ENCODE assay signal across 14 cellular contexts in genomic region chr20:3812975-3813599, GRCh38. TPM values are rescaled to one million over a fixed set of nuclear protein-coding genes. Genes with fewer than 3 reads are reported as not detected.
DNase-seq lines count a peak whose midpoint lies in the region; ATAC-seq, FAIRE-seq and TF ChIP-seq lines count a peak whose summit lies in the region.
"Had no signal": no experiment of that assay in that cellular context is flagged by ENCODE, and none has a peak within 500 bp of the region (broad histone marks: within the 10 kb centered on the region; RNA-seq: fewer than 3 reads in every experiment).

No MANE protein-coding gene starts in this region.

- dilution Hi-C loops in keratinocyte (cut with MboI; ENCODE audit: extremely low pct_ligation_motif_present, low sequenced_read_pairs), result no loop called here

- H3K9me1 ChIP-seq in keratinocyte (ENCODE audit: control insufficient read depth, extremely low read depth, insufficient read depth, low read length), result no peaks in the 10 kb centered on the region

- no peak overlapping the region for H3K4me2 ChIP-seq in keratinocyte (ENCODE audit: control insufficient read depth, extremely low read depth, insufficient read depth, low read depth, low read length)

- H3K79me2 ChIP-seq in keratinocyte (ENCODE audit: control insufficient read depth, insufficient read depth, low read length), result no peaks in the 10 kb centered on the region

- CTCF ChIA-PET in activated CD4-positive, alpha-beta memory T cell treated with anti-CD3 and anti-CD28 coated beads for 36 hours (lab: Charles Lee), result interaction anchor here (1.0 to 12.9 kb wide), 2 partner anchors 26 to 42 kb away, joined by 3 to 180 read pairs; partner anchors contain the start of gene CENPB

- H3K9ac ChIP-seq in keratinocyte (ENCODE audit: control insufficient read depth, extremely low read depth, insufficient read depth, low read length), result peak overlapping the region; percentile 15

- no peaks in the 10 kb centered on the region for H4K20me1 ChIP-seq in keratinocyte (ENCODE audit: control insufficient read depth, extremely low read depth, insufficient read depth, low read length)

- peaks cover 50% of the 10 kb centered on the region for H3K4me1 Mint-ChIP-seq in activated CD4-positive, alpha-beta T cell treated with anti-CD3 and anti-CD28 coated beads, Interleukin-2, amount 10 ng/mL, durations not matched to agents 24 days and 14 days
- H3K4me1 Mint-ChIP-seq in activated CD4-positive, alpha-beta memory T cell treated with anti-CD3 and anti-CD28 coated beads for 36 hours (ENCODE audit: low read depth), result peaks cover 61% of the 10 kb centered on the region

- in situ Hi-C loops in G401 (cut with HindIII; ENCODE audit: low sequenced_read_pairs), result no loop called here

- H3K4me1 ChIP-seq in keratinocyte (ENCODE audit: control insufficient read depth, extremely low read depth, insufficient read depth, low read length), result peaks cover 31% of the 10 kb centered on the region

- ATAC-seq in left lobe of liver, result no peak

- POLR2A ChIA-PET in activated CD4-positive, alpha-beta memory T cell treated with anti-CD3 and anti-CD28 coated beads for 36 hours (lab: Charles Lee), result interaction anchor here (1.1 to 2.1 kb wide), 3 partner anchors 12 to 45 kb away, joined by 4 to 7 read pairs (median 5); partner anchors contain the start of genes ADISSP and CENPB

- peak overlapping the region; percentile 43 for H3K27ac ChIP-seq in keratinocyte (ENCODE audit: control insufficient read depth, insufficient read depth, low read length)
- H3K27ac ChIP-seq in temporal lobe (ENCODE audit: low read depth, low read length), result peak overlapping the region; percentile 69

- H3K4me3 Mint-ChIP-seq in activated CD4-positive, alpha-beta T cell treated with anti-CD3 and anti-CD28 coated beads, Interleukin-2, amount 10 ng/mL, durations not matched to agents 24 days and 14 days, result peak overlapping the region; percentile 45
- no peak overlapping the region for H3K4me3 Mint-ChIP-seq in activated CD4-positive, alpha-beta memory T cell treated with anti-CD3 and anti-CD28 coated beads for 36 hours
- H3K4me3 Mint-ChIP-seq: stimulated activated naive CD8-positive, alpha-beta T cell treated with anti-CD3 and anti-CD28 coated beads, Interleukin-15, Interleukin-2, amounts not matched to agents 100 ng/mL and 50 ng/mL, for 24 hours had no signal

- H3K9me3 ChIP-seq in keratinocyte (ENCODE audit: control insufficient read depth, low read depth, low read length), result no peaks in the 10 kb centered on the region

- no peaks in the 10 kb centered on the region for H3K36me3 ChIP-seq in keratinocyte (ENCODE audit: control insufficient read depth in 2 of 2, extremely low read depth in 1 of 2, insufficient read depth in 2 of 2, low read length in 2 of 2)

- no peaks in the 10 kb centered on the region for H3K36me3 Mint-ChIP-seq in activated CD4-positive, alpha-beta T cell treated with anti-CD3 and anti-CD28 coated beads, Interleukin-2, amount 10 ng/mL, durations not matched to agents 24 days and 14 days (ENCODE audit: low read depth)
- H3K36me3 Mint-ChIP-seq in activated CD4-positive, alpha-beta memory T cell treated with anti-CD3 and anti-CD28 coated beads for 36 hours, result no peaks in the 10 kb centered on the region

- DNase-seq in activated CD4-positive, alpha-beta T cell treated with anti-CD3 and anti-CD28 coated beads, Interleukin-2, amount 10 ng/mL, durations not matched to agents 24 days and 14 days, result no peak
- DNase-seq in activated CD4-positive, alpha-beta T cell treated with anti-CD3 and anti-CD28 coated beads for 48 hours, result no peak
- DNase-seq in activated CD4-positive, alpha-beta memory T cell treated with anti-CD3 and anti-CD28 coated beads for 36 hours, result no peak
- DNase-seq in keratinocyte (ENCODE audit: low read depth, low spot score) (no peak), G401 (ENCODE audit: low spot score) (no peak), iPS-NIHi11 (ENCODE audit: low spot score) (no peak), left lobe of liver (ENCODE audit: low spot score) (no peak)
- DNase-seq: midbrain, NCI-H2107, OCI-M1 had no signal

- H2AFZ ChIP-seq in keratinocyte (ENCODE audit: control insufficient read depth, low read length), result peak overlapping the region; percentile 13

- no peaks in the 10 kb centered on the region for H3K9me3 Mint-ChIP-seq in activated CD4-positive, alpha-beta T cell treated with anti-CD3 and anti-CD28 coated beads, Interleukin-2, amount 10 ng/mL, durations not matched to agents 24 days and 14 days
- no peaks in the 10 kb centered on the region for H3K9me3 Mint-ChIP-seq in activated CD4-positive, alpha-beta memory T cell treated with anti-CD3 and anti-CD28 coated beads for 36 hours
- H3K9me3 Mint-ChIP-seq: stimulated activated naive CD8-positive, alpha-beta T cell treated with anti-CD3 and anti-CD28 coated beads, Interleukin-15, Interleukin-2, amounts not matched to agents 100 ng/mL and 50 ng/mL, for 24 hours had no signal

- no peak for FAIRE-seq in keratinocyte (lab: Jason Lieb, UNC)
- FAIRE-seq: GM19239 had no signal

- peak overlapping the region; percentile 77 for H3K27ac Mint-ChIP-seq in activated CD4-positive, alpha-beta T cell treated with anti-CD3 and anti-CD28 coated beads, Interleukin-2, amount 10 ng/mL, durations not matched to agents 24 days and 14 days
- H3K27ac Mint-ChIP-seq in activated CD4-positive, alpha-beta memory T cell treated with anti-CD3 and anti-CD28 coated beads for 36 hours, result peak overlapping the region; percentile 99

- no peak overlapping the region for H3K4me3 ChIP-seq in keratinocyte (ENCODE audit: control insufficient read depth in 2 of 3, extremely low read depth in 1 of 3, insufficient read depth in 2 of 3, low read depth in 1 of 3, low read length in 3 of 3)

- H3K27me3 ChIP-seq in keratinocyte (ENCODE audit: control insufficient read depth, extremely low read depth, insufficient read depth, low read length), result no peaks in the 10 kb centered on the region

- no peak for TF ChIP-seq CTCF in keratinocyte (optimal IDR thresholded peaks at IDR 0.05 in 1 of 3, IDR thresholded peaks at IDR 0.05 in 1 of 3, conservative IDR thresholded peaks at IDR 0.05 in 1 of 3; ENCODE audit: extremely low read depth in 1 of 3, insufficient read depth in 2 of 3, low read length in 3 of 3)

- intact Hi-C loops in activated CD4-positive, alpha-beta T cell treated with anti-CD3 and anti-CD28 coated beads, Interleukin-2, amount 10 ng/mL, durations not matched to agents 24 days and 14 days (cut with micrococcal nuclease), result no loop called here
- intact Hi-C loops in activated CD4-positive, alpha-beta memory T cell treated with anti-CD3 and anti-CD28 coated beads for 36 hours (cut with micrococcal nuclease), result no loop called here

- H3K27me3 Mint-ChIP-seq in activated CD4-positive, alpha-beta T cell treated with anti-CD3 and anti-CD28 coated beads, Interleukin-2, amount 10 ng/mL, durations not matched to agents 24 days and 14 days, result no peaks in the 10 kb centered on the region
- no peaks in the 10 kb centered on the region for H3K27me3 Mint-ChIP-seq in activated CD4-positive, alpha-beta memory T cell treated with anti-CD3 and anti-CD28 coated beads for 36 hours
- H3K27me3 Mint-ChIP-seq: stimulated activated naive CD8-positive, alpha-beta T cell treated with anti-CD3 and anti-CD28 coated beads, Interleukin-15, Interleukin-2, amounts not matched to agents 100 ng/mL and 50 ng/mL, for 24 hours had no signal

RNA-seq across cellular contexts. Expression of gene AP5S1, which starts 7.3 kb away (rescaled TPM):
- total RNA-seq in activated CD4-positive, alpha-beta T cell treated with anti-CD3 and anti-CD28 coated beads, Interleukin-2, amount 10 ng/mL, durations not matched to agents 24 days and 14 days, result 13.0 and 13.5 TPM in 2 replicates
- 1 to 10 TPM; 9.1 to 10.0 TPM for total RNA-seq in activated CD4-positive, alpha-beta memory T cell treated with anti-CD3 and anti-CD28 coated beads for 36 hours
- 4.3 to 9.0 TPM (median 5.2 TPM) in 3 replicates for polyA plus RNA-seq in keratinocyte
- polyA plus RNA-seq in keratinocyte (2011; ENCODE audit: low read depth), result 0.51 TPM
- polyA plus RNA-seq in keratinocyte (2011; cell fraction: cytosol; rRNA removed), result 4.2 and 7.7 TPM in 2 replicates
- polyA plus RNA-seq in keratinocyte (2011; cell fraction: nucleus; rRNA removed), result 4.5 and 6.2 TPM in 2 replicates
- 3.2 and 9.7 TPM in 2 replicates for polyA plus RNA-seq in keratinocyte (2012; ENCODE audit: low replicate concordance)
- polyA minus RNA-seq in keratinocyte, result 5.6 to 13.5 TPM (median 6.1 TPM) in 3 replicates
- polyA minus RNA-seq in keratinocyte (2011; cell fraction: cytosol; rRNA and poly(A)+ RNA removed), result 9.8 TPM
- 5.9 and 7.0 TPM in 2 replicates for polyA minus RNA-seq in keratinocyte (2011; cell fraction: nucleus; rRNA and poly(A)+ RNA removed)
- total RNA-seq in temporal lobe, result 4.2 TPM
- total RNA-seq in G401 (2014; rRNA removed; shearing (Covaris generic)), result 9.8 and 17.8 TPM in 2 replicates
- total RNA-seq in left lobe of liver, result 9.7 TPM

RNA-seq across cellular contexts. Expression of gene CDC25B, which starts 17.0 kb away (rescaled TPM):
- total RNA-seq in activated CD4-positive, alpha-beta T cell treated with anti-CD3 and anti-CD28 coated beads, Interleukin-2, amount 10 ng/mL, durations not matched to agents 24 days and 14 days, result 70.7 and 75.5 TPM in 2 replicates
- 100 to 1,000 TPM; 120 to 128 TPM for total RNA-seq in activated CD4-positive, alpha-beta memory T cell treated with anti-CD3 and anti-CD28 coated beads for 36 hours
- polyA plus RNA-seq in keratinocyte, result 15.0 to 41.5 TPM (median 23.5 TPM) in 3 replicates
- 35.9 TPM for polyA plus RNA-seq in keratinocyte (2011; ENCODE audit: low read depth)
- polyA plus RNA-seq in keratinocyte (2011; cell fraction: cytosol; rRNA removed), result 31.9 and 57.1 TPM in 2 replicates
- polyA plus RNA-seq in keratinocyte (2011; cell fraction: nucleus; rRNA removed), result 89.9 and 117 TPM in 2 replicates
- polyA plus RNA-seq in keratinocyte (2012; ENCODE audit: low replicate concordance), result 14.3 and 38.5 TPM in 2 replicates
- polyA minus RNA-seq in keratinocyte, result 19.1 to 77.3 TPM (median 28.9 TPM) in 3 replicates
- polyA minus RNA-seq in keratinocyte (2011; cell fraction: cytosol; rRNA and poly(A)+ RNA removed), result 34.5 TPM
- 18.8 and 36.4 TPM in 2 replicates for polyA minus RNA-seq in keratinocyte (2011; cell fraction: nucleus; rRNA and poly(A)+ RNA removed)
- total RNA-seq in temporal lobe (6.6 TPM), left lobe of liver (12.4 TPM)
- 7.2 and 14.9 TPM in 2 replicates for total RNA-seq in G401 (2014; rRNA removed; shearing (Covaris generic))

RNA-seq across cellular contexts. Expression of gene CENPB, which starts 26.5 kb away (rescaled TPM):
- 72.8 and 74.4 TPM in 2 replicates for total RNA-seq in activated CD4-positive, alpha-beta T cell treated with anti-CD3 and anti-CD28 coated beads, Interleukin-2, amount 10 ng/mL, durations not matched to agents 24 days and 14 days
- 10 to 100 TPM; 50.1 to 51.9 TPM for total RNA-seq in activated CD4-positive, alpha-beta memory T cell treated with anti-CD3 and anti-CD28 coated beads for 36 hours
- polyA plus RNA-seq in keratinocyte, result 18.1 to 22.3 TPM (median 22.0 TPM) in 3 replicates
- 20.5 TPM for polyA plus RNA-seq in keratinocyte (2011; ENCODE audit: low read depth)
- 14.2 and 31.9 TPM in 2 replicates for polyA plus RNA-seq in keratinocyte (2011; cell fraction: cytosol; rRNA removed)
- 19.2 and 26.9 TPM in 2 replicates for polyA plus RNA-seq in keratinocyte (2011; cell fraction: nucleus; rRNA removed)
- polyA plus RNA-seq in keratinocyte (2012; ENCODE audit: low replicate concordance), result 19.4 and 51.1 TPM in 2 replicates
- polyA minus RNA-seq in keratinocyte, result 19.1 to 48.1 TPM (median 20.0 TPM) in 3 replicates
- 59.7 TPM for polyA minus RNA-seq in keratinocyte (2011; cell fraction: cytosol; rRNA and poly(A)+ RNA removed)
- 16.1 and 19.6 TPM in 2 replicates for polyA minus RNA-seq in keratinocyte (2011; cell fraction: nucleus; rRNA and poly(A)+ RNA removed)
- total RNA-seq in temporal lobe (31.0 TPM), left lobe of liver (39.4 TPM)
- 42.5 and 46.8 TPM in 2 replicates for total RNA-seq in G401 (2014; rRNA removed; shearing (Covaris generic))

RNA-seq across cellular contexts. Expression of gene SPEF1, which starts 31.8 kb away (rescaled TPM):
- total RNA-seq in activated CD4-positive, alpha-beta T cell treated with anti-CD3 and anti-CD28 coated beads, Interleukin-2, amount 10 ng/mL, durations not matched to agents 24 days and 14 days, result not detected in 2 replicates
- under 1 TPM in 1 of 2 experiments, not detected in 1; 0.17 TPM for total RNA-seq in activated CD4-positive, alpha-beta memory T cell treated with anti-CD3 and anti-CD28 coated beads for 36 hours
- polyA plus RNA-seq in keratinocyte, result 0.06 to 0.09 TPM (median 0.07 TPM) in 3 replicates
- polyA plus RNA-seq in keratinocyte (2011; ENCODE audit: low read depth), result not detected
- 0.06 TPM in 1 of 2 replicates, not detected in the other for polyA plus RNA-seq in keratinocyte (2011; cell fraction: cytosol; rRNA removed)
- polyA plus RNA-seq in keratinocyte (2011; cell fraction: nucleus; rRNA removed), result 0.15 TPM in 2 replicates
- polyA plus RNA-seq in keratinocyte (2012; ENCODE audit: low replicate concordance), result not detected in 2 replicates
- polyA minus RNA-seq in keratinocyte, result not detected in 3 replicates
- polyA minus RNA-seq in keratinocyte (2011; cell fraction: cytosol; rRNA and poly(A)+ RNA removed), result not detected
- not detected in 2 replicates for polyA minus RNA-seq in keratinocyte (2011; cell fraction: nucleus; rRNA and poly(A)+ RNA removed)
- total RNA-seq in temporal lobe (0.98 TPM), left lobe of liver (0.10 TPM)
- total RNA-seq in G401 (2014; rRNA removed; shearing (Covaris generic)), result 2.4 and 3.0 TPM in 2 replicates
- total RNA-seq: glomerular endothelial cell had no signal

RNA-seq across cellular contexts. Expression of gene MAVS, which starts 33.5 kb away (rescaled TPM):
- total RNA-seq in activated CD4-positive, alpha-beta T cell treated with anti-CD3 and anti-CD28 coated beads, Interleukin-2, amount 10 ng/mL, durations not matched to agents 24 days and 14 days, result 39.3 and 40.2 TPM in 2 replicates
- 10 to 100 TPM; 22.2 to 24.2 TPM for total RNA-seq in activated CD4-positive, alpha-beta memory T cell treated with anti-CD3 and anti-CD28 coated beads for 36 hours
- 15.1 to 17.2 TPM (median 17.1 TPM) in 3 replicates for polyA plus RNA-seq in keratinocyte
- polyA plus RNA-seq in keratinocyte (2011; ENCODE audit: low read depth), result 3.3 TPM
- 14.2 and 15.5 TPM in 2 replicates for polyA plus RNA-seq in keratinocyte (2011; cell fraction: cytosol; rRNA removed)
- polyA plus RNA-seq in keratinocyte (2011; cell fraction: nucleus; rRNA removed), result 36.0 and 44.7 TPM in 2 replicates
- 10.8 and 20.9 TPM in 2 replicates for polyA plus RNA-seq in keratinocyte (2012; ENCODE audit: low replicate concordance)
- polyA minus RNA-seq in keratinocyte, result 33.8 to 60.2 TPM (median 36.5 TPM) in 3 replicates
- polyA minus RNA-seq in keratinocyte (2011; cell fraction: cytosol; rRNA and poly(A)+ RNA removed), result 26.3 TPM
- polyA minus RNA-seq in keratinocyte (2011; cell fraction: nucleus; rRNA and poly(A)+ RNA removed), result 21.2 and 32.6 TPM in 2 replicates
- 8.1 TPM for total RNA-seq in temporal lobe
- 14.1 and 16.3 TPM in 2 replicates for total RNA-seq in G401 (2014; rRNA removed; shearing (Covaris generic))
- total RNA-seq in left lobe of liver, result 21.9 TPM
